Comparison of ENCODE assay signal across 24 cellular contexts in genomic region chr1:6444377-6444776, GRCh38. TPM values are rescaled to one million over a fixed set of nuclear protein-coding genes. Genes with fewer than 3 reads are reported as not detected.
"Had no signal": no experiment of that assay in that cellular context is flagged by ENCODE, and none has a peak within 500 bp of the region (broad histone marks: within the 10 kb centered on the region; RNA-seq: fewer than 3 reads in every experiment).

No MANE protein-coding gene starts in this region.

- ATAC-seq: foreskin keratinocyte; gastroesophageal sphincter; stimulated activated memory B cell treated with anti-CD40 and anti-IgM and Interleukin-4, amounts not matched to agents 10 μg/mL and 1 μg/mL and 100 μg/mL, for 72 hours; stimulated activated naive CD8-positive, alpha-beta T cell treated with anti-CD3 and anti-CD28 coated beads, Interleukin-15, Interleukin-2, amounts not matched to agents 100 U/mL and 50 U/mL, for 24 hours had no signal

- H3K4me2 ChIP-seq: neural progenitor cell had no signal

- H3K4me3 ChIP-seq: coronary artery, esophagus muscularis mucosa, gastroesophageal sphincter, heart right ventricle, left lung, neural progenitor cell, prostate gland, right atrium auricular region, sigmoid colon, spleen, testis, tibial artery, upper lobe of left lung had no signal

- H3K36me3 ChIP-seq: esophagus muscularis mucosa, gastroesophageal sphincter, heart right ventricle, left lung, neural progenitor cell, prostate gland, right atrium auricular region, sigmoid colon, spleen, tibial artery, upper lobe of left lung had no signal

- H2AFZ ChIP-seq: neural progenitor cell had no signal

- DNase-seq: effector memory CD4-positive, alpha-beta T cell; foreskin keratinocyte; sigmoid colon; spleen; stimulated activated CD4-positive, alpha-beta T cell treated with anti-CD3 and anti-CD28 coated beads, Interleukin-4, amount 100 ng/mL, for 4 hours; testis; tibial artery had no signal

- H3K27ac ChIP-seq: coronary artery, esophagus muscularis mucosa, foreskin keratinocyte, gastroesophageal sphincter, heart right ventricle, left lung, neural progenitor cell, prostate gland, right atrium auricular region, sigmoid colon, spleen, testis, tibial artery, upper lobe of left lung had no signal

- H3K27me3 ChIP-seq: testis had no signal

- H3K4me1 ChIP-seq: foreskin keratinocyte, prostate gland had no signal

- H3K9me3 ChIP-seq: esophagus muscularis mucosa, gastroesophageal sphincter, heart right ventricle, left lung, prostate gland, right atrium auricular region, sigmoid colon, spleen, testis, tibial artery, upper lobe of left lung had no signal

- H3K9ac ChIP-seq: neural progenitor cell had no signal

- FAIRE-seq: keratinocyte had no signal

RNA-seq across cellular contexts. Expression of gene ESPN, which starts 19.8 kb away (rescaled TPM):
- total RNA-seq: epithelial cell of proximal tubule, fibroblast of lung, osteocyte had no signal
- polyA plus RNA-seq: fibroblast of lung had no signal

RNA-seq across cellular contexts. Expression of gene HES2, which starts 24.7 kb away (rescaled TPM):
- total RNA-seq: esophagus muscularis mucosa, osteocyte, right atrium auricular region, sigmoid colon, skeletal muscle tissue had no signal
- polyA plus RNA-seq: fibroblast of lung; naive thymus-derived CD4-positive, alpha-beta T cell had no signal
